ENCODE assay signal across 8 cellular contexts in the genomic region with DNA sequence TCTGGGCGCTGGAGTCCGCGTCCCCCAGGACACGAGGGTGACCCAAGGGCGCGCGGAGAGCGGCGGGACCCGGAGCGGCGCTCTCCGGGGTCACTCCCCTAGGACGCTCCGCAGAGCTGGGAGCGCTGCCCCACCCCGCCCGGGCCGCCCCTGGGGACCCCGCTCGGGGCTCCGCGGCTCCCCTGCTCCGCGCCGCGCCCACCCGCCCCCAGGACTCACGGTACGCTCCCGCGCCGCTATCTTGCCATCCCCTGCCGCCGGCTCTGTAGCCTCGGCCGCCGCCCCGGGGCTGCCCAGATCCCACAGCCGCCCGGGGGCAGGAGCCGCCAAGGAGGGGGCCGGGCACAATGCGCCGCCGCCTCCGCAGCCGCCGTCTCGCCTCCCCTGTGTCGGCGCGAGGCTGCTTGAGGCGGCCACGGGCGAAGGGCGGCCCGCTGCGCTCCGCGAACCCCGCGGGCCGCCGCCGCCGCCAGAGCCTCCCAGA. TPM values are rescaled to one million over a fixed set of nuclear protein-coding genes. Genes with fewer than 3 reads are reported as not detected.
DNase-seq lines count a peak whose midpoint lies in the region; ATAC-seq and TF ChIP-seq lines count a peak whose summit lies in the region.

No MANE protein-coding gene starts in this region.

- H3K9me3 ChIP-seq in esophagus (ENCODE audit: control insufficient read depth in 2 of 2, insufficient read depth in 1 of 2, low read depth in 1 of 2, low read length in 1 of 2) (peaks cover 0 to 3% of the 10 kb centered on the region in 2 donors), osteoblast (ENCODE audit: low read depth, low read length) (no peaks in the 10 kb centered on the region)

- no peak for TF ChIP-seq CTCF in osteoblast (IDR thresholded peaks at IDR 0.05; ENCODE audit: extremely low read depth, low read depth, low read length)

- CTCF ChIA-PET in activated CD8-positive, alpha-beta memory T cell treated with anti-CD3 and anti-CD28 coated beads, Interleukin-2, amount 10 ng/mL, durations not matched to agents 7 days and 5 days (lab: Charles Lee), result interaction anchor here (1.2 kb wide), 1 partner anchor 115 kb away, joined by 6 read pairs; no protein-coding TSS in a partner anchor

- 0 to 1% methylated on average over 46 to 67 of the region's 67 CpGs for WGBS in esophagus, 2 donors

- H3K36me3 ChIP-seq in esophagus (ENCODE audit: control insufficient read depth in 2 of 2, insufficient read depth in 2 of 2, low read length in 1 of 2), result no peaks in the 10 kb centered on the region
- H3K36me3 ChIP-seq in osteoblast (ENCODE audit: insufficient read depth, low read length), result no peaks in the 10 kb centered on the region

- peak overlapping the region; percentile 64 for H2AFZ ChIP-seq in osteoblast (ENCODE audit: low read length)

- peaks cover 77% of the 10 kb centered on the region for H3K27me3 Mint-ChIP-seq in activated CD8-positive, alpha-beta memory T cell treated with anti-CD3 and anti-CD28 coated beads, Interleukin-2, amount 10 ng/mL, durations not matched to agents 7 days and 5 days

- H4K20me1 ChIP-seq in osteoblast (ENCODE audit: insufficient read depth, low read length), result no peaks in the 10 kb centered on the region

- H3K4me2 ChIP-seq in osteoblast (ENCODE audit: insufficient read depth, low read length), result peak overlapping the region; percentile 93

- peak; percentile 10 for ATAC-seq in activated CD8-positive, alpha-beta memory T cell treated with anti-CD3 and anti-CD28 coated beads, Interleukin-2, amount 10 ng/mL, durations not matched to agents 7 days and 5 days
- peak; percentile 60 for ATAC-seq in SK-N-SH treated with all-trans-retinoic acid at 6 μM for 48 hours
- no peak for ATAC-seq in HG03378 (IDR thresholded peaks at IDR 0.05; ENCODE audit: unreplicated experiment)
- ATAC-seq in GM18519 (IDR thresholded peaks at IDR 0.05; ENCODE audit: low FRiP score, unreplicated experiment), result no peak

- H3K4me1 ChIP-seq in esophagus (ENCODE audit: control insufficient read depth in 2 of 2, insufficient read depth in 2 of 2, low read length in 1 of 2) (no peaks in the 10 kb centered on the region), osteoblast (ENCODE audit: insufficient read depth, low read length) (peaks cover 17% of the 10 kb centered on the region)

- H3K27ac Mint-ChIP-seq in activated CD8-positive, alpha-beta memory T cell treated with anti-CD3 and anti-CD28 coated beads, Interleukin-2, amount 10 ng/mL, durations not matched to agents 7 days and 5 days, result no peak overlapping the region

- peaks cover 15% of the 10 kb centered on the region for H3K4me1 Mint-ChIP-seq in activated CD8-positive, alpha-beta memory T cell treated with anti-CD3 and anti-CD28 coated beads, Interleukin-2, amount 10 ng/mL, durations not matched to agents 7 days and 5 days

- DNase-seq in activated CD8-positive, alpha-beta memory T cell treated with anti-CD3 and anti-CD28 coated beads, Interleukin-2, amount 10 ng/mL, durations not matched to agents 7 days and 5 days, result no peak
- DNase-seq in activated CD8-positive, alpha-beta memory T cell treated with anti-CD3 and anti-CD28 coated beads, Interleukin-2, amount 50 U/mL, for 48 hours, result no peak
- DNase-seq in osteoblast (ENCODE audit: insufficient read length, low spot score, missing footprints), result peak; percentile 95
- no peak for DNase-seq in NOMO-1 (lab: John Stamatoyannopoulos, UW; ENCODE audit: unreplicated experiment in 2 of 2)

- peak overlapping the region; percentile 52 to 61 for H3K4me3 ChIP-seq in esophagus (ENCODE audit: low read depth in 1 of 2, low read length in 2 of 2)
- H3K4me3 ChIP-seq in osteoblast (ENCODE audit: insufficient read depth, low read length), result peak overlapping the region; percentile 77

- H3K36me3 Mint-ChIP-seq in activated CD8-positive, alpha-beta memory T cell treated with anti-CD3 and anti-CD28 coated beads, Interleukin-2, amount 10 ng/mL, durations not matched to agents 7 days and 5 days, result no peaks in the 10 kb centered on the region

- H3K27me3 ChIP-seq in esophagus (ENCODE audit: control insufficient read depth in 1 of 2, insufficient read depth in 2 of 2, low read length in 2 of 2), result no peaks in the 10 kb centered on the region
- H3K27me3 ChIP-seq in osteoblast (ENCODE audit: insufficient read depth, low read length), result peaks cover 3% of the 10 kb centered on the region

- no peaks in the 10 kb centered on the region for H3K9me3 Mint-ChIP-seq in activated CD8-positive, alpha-beta memory T cell treated with anti-CD3 and anti-CD28 coated beads, Interleukin-2, amount 10 ng/mL, durations not matched to agents 7 days and 5 days (ENCODE audit: low read depth)

- H3K79me2 ChIP-seq in osteoblast (ENCODE audit: insufficient read depth, low read length), result peaks cover 25% of the 10 kb centered on the region

- H3K4me3 Mint-ChIP-seq in activated CD8-positive, alpha-beta memory T cell treated with anti-CD3 and anti-CD28 coated beads, Interleukin-2, amount 10 ng/mL, durations not matched to agents 7 days and 5 days, result peak overlapping the region; percentile 53

- H3K27ac ChIP-seq in esophagus (ENCODE audit: low read depth in 2 of 2, low read length in 1 of 2), result peak overlapping the region; percentile 71 to 81
- H3K27ac ChIP-seq in osteoblast (ENCODE audit: low read depth, low read length), result no peak overlapping the region

TF ChIP-seq in SK-N-SH treated with all-trans-retinoic acid at 6 μM for 48 hours, 23 proteins besides CTCF, POLR2A, EP300 and RAD21 (continues in another document):
- TF ChIP-seq OSR1 (CRISPR knock-in tag; IDR thresholded peaks at IDR 0.05), result no peak
- TF ChIP-seq CSRNP3 (CRISPR knock-in tag; IDR thresholded peaks at IDR 0.05), result no peak
- TF ChIP-seq, protein P1, sequence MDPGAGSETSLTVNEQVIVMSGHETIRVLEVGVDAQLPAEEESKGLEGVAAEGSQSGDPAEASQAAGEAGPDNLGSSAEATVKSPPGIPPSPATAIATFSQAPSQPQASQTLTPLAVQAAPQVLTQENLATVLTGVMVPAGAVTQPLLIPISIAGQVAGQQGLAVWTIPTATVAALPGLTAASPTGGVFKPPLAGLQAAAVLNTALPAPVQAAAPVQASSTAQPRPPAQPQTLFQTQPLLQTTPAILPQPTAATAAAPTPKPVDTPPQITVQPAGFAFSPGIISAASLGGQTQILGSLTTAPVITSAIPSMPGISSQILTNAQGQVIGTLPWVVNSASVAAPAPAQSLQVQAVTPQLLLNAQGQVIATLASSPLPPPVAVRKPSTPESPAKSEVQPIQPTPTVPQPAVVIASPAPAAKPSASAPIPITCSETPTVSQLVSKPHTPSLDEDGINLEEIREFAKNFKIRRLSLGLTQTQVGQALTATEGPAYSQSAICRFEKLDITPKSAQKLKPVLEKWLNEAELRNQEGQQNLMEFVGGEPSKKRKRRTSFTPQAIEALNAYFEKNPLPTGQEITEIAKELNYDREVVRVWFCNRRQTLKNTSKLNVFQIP (CRISPR knock-in tag; IDR thresholded peaks at IDR 0.05; ENCODE audit: borderline replicate concordance, low read depth), result no peak
- no peak for TF ChIP-seq PATZ1 (CRISPR knock-in tag; IDR thresholded peaks at IDR 0.05; ENCODE audit: borderline replicate concordance)
- no peak for TF ChIP-seq ZFP3 (CRISPR knock-in tag; IDR thresholded peaks at IDR 0.05)
- no peak for TF ChIP-seq ZNF70 (CRISPR knock-in tag; IDR thresholded peaks at IDR 0.05)
- no peak for TF ChIP-seq ISL1 (CRISPR knock-in tag; IDR thresholded peaks at IDR 0.05)

RNA-seq across cellular contexts. Expression of gene LIFR, which starts 0.3 kb away (rescaled TPM):
- total RNA-seq in activated CD8-positive, alpha-beta memory T cell treated with anti-CD3 and anti-CD28 coated beads, Interleukin-2, amount 10 ng/mL, durations not matched to agents 7 days and 5 days, result not detected
- 1 to 10 TPM; 2.0 to 3.5 TPM for polyA plus RNA-seq in esophagus
- 33.6 and 39.8 TPM in 2 replicates for total RNA-seq in osteoblast

Comparison
In these comparisons a context has a peak if more than half of its experiments do, and no peak if none do; other contexts are left out.
1. ATAC-seq: peak in activated CD8-positive, alpha-beta memory T cell treated with anti-CD3 and anti-CD28 coated beads, Interleukin-2, amount 10 ng/mL, durations not matched to agents 7 days and 5 days (single experiment) and SK-N-SH treated with all-trans-retinoic acid at 6 μM for 48 hours (single experiment); none in HG03378 (single experiment) and GM18519 (single experiment).
2. RNA of gene LIFR, which starts 0.3 kb away (total RNA-seq): 33.6 to 39.8 TPM in osteoblast; not detected in activated CD8-positive, alpha-beta memory T cell treated with anti-CD3 and anti-CD28 coated beads, Interleukin-2, amount 10 ng/mL, durations not matched to agents 7 days and 5 days; every median in the first group is over 10 times any median in the second.